ENCODE assay signal across 8 cellular contexts in genomic region chr17:57004944-57005579, GRCh38. TPM values are rescaled to one million over a fixed set of nuclear protein-coding genes. Genes with fewer than 3 reads are reported as not detected.
DNase-seq lines count a peak whose midpoint lies in the region; TF ChIP-seq lines count a peak whose summit lies in the region.

No MANE protein-coding gene starts in this region.

- intact Hi-C loops in breast epithelium (cut with DNase I; ENCODE audit: low total_unique reads), result no loop called here
- intact Hi-C loops in posterior vena cava (cut with DNase I), result loop anchor here in 1 of 2 donors (10.0 kb wide), 1 partner anchor 110 kb away; no protein-coding TSS in a partner anchor

- no peaks in the 10 kb centered on the region for H3K9me2 ChIP-seq in Loucy (replicated peaks; ENCODE audit: low read depth, low read length)

- DNase-seq in NCI-H146 (lab: John Stamatoyannopoulos, UW) (peak; percentile 2), NCI-H146 treated with DMSO at 0.1 percent for 48 hours (lab: John Stamatoyannopoulos, UW; ENCODE audit: unreplicated experiment) (no peak), HFF-Myc (ENCODE audit: extremely low read depth, low read depth) (no peak), breast epithelium (ENCODE audit: low spot score in 2 of 2) (no peak), retinal pigment epithelial cell (ENCODE audit: low read depth) (no peak), posterior vena cava (ENCODE audit: low spot score) (no peak), dermis blood vessel endothelial cell (no peak)

- no peaks in the 10 kb centered on the region for H3K36me3 ChIP-seq in Loucy (ENCODE audit: insufficient read depth, low read length)
- no peaks in the 10 kb centered on the region for H3K36me3 ChIP-seq in breast epithelium

- H3K27me3 ChIP-seq in Loucy (ENCODE audit: insufficient read depth, low read length, poor library complexity, severe bottlenecking), result no peaks in the 10 kb centered on the region
- H3K27me3 ChIP-seq in breast epithelium, result no peaks in the 10 kb centered on the region

- no peaks in the 10 kb centered on the region for H4K20me1 ChIP-seq in Loucy (ENCODE audit: insufficient read depth, low read length, poor library complexity, severe bottlenecking)

- H3K27ac ChIP-seq in breast epithelium, result no peak overlapping the region

- H3K4me1 ChIP-seq in Loucy (ENCODE audit: insufficient read depth, low read length, poor library complexity, severe bottlenecking) (peaks cover 17% of the 10 kb centered on the region), breast epithelium (no peaks in the 10 kb centered on the region)

- H3K4me3 ChIP-seq in HFF-Myc (replicated peaks; ENCODE audit: low read depth, low read length) (no peak overlapping the region), Loucy (ENCODE audit: low read length, poor library complexity, severe bottlenecking) (no peak overlapping the region), breast epithelium (no peak overlapping the region), retinal pigment epithelial cell (ENCODE audit: low read length) (no peak overlapping the region)

- peak overlapping the region; percentile 52 for H3K4me2 ChIP-seq in Loucy (ENCODE audit: low read depth, low read length, poor library complexity, severe bottlenecking)

- H3K9me3 ChIP-seq in Loucy (ENCODE audit: insufficient read depth, low read depth, low read length), result no peaks in the 10 kb centered on the region
- no peaks in the 10 kb centered on the region for H3K9me3 ChIP-seq in breast epithelium

- no peak overlapping the region for H3K9ac ChIP-seq in Loucy (ENCODE audit: low read depth, low read length, poor library complexity, severe bottlenecking)

- no peaks in the 10 kb centered on the region for H3K79me2 ChIP-seq in Loucy (ENCODE audit: insufficient read depth, low read length)

- H3F3A ChIP-seq in Loucy (ENCODE audit: low read depth), result no peaks in the 10 kb centered on the region

- TF ChIP-seq POLR2A in breast epithelium (IDR thresholded peaks at IDR 0.05), result no peak

- TF ChIP-seq CTCF in HFF-Myc (IDR thresholded peaks at IDR 0.05; ENCODE audit: low read depth, low read length, missing control alignments) (peak; percentile 12), Loucy (conservative IDR thresholded peaks at IDR 0.05; ENCODE audit: low read length) (peak; percentile 53), breast epithelium (IDR thresholded peaks at IDR 0.05) (peak in 2 of 3 donors; percentile 26 to 34), retinal pigment epithelial cell (conservative IDR thresholded peaks at IDR 0.05; ENCODE audit: low read depth, low read length) (peak; percentile 30)

- H2AFZ ChIP-seq in Loucy (ENCODE audit: low read length), result peak overlapping the region; percentile 24; the same call in 1 of the 2 replicates

RNA-seq across cellular contexts. Expression of gene SCPEP1, which starts 27.1 kb away (rescaled TPM):
- total RNA-seq in breast epithelium (100 to 1,000 TPM in 2 of 3 donors, 10 to 100 TPM in 1; 55.4 to 264 (median 146) TPM), posterior vena cava (10 to 100 TPM; 71.8 to 85.0 TPM), dermis blood vessel endothelial cell (40.3 and 61.4 TPM in 2 replicates)

RNA-seq across cellular contexts. Expression of gene COIL, which starts 44.2 kb away (rescaled TPM):
- total RNA-seq in breast epithelium (10 to 100 TPM in 2 of 3 donors, 1 to 10 TPM in 1; 8.8 to 23.0 (median 16.7) TPM), posterior vena cava (1 to 10 TPM; 9.4 to 9.5 TPM), dermis blood vessel endothelial cell (16.5 and 18.8 TPM in 2 replicates)
